ENCODE assay signal across 16 cellular contexts in the genomic region with DNA sequence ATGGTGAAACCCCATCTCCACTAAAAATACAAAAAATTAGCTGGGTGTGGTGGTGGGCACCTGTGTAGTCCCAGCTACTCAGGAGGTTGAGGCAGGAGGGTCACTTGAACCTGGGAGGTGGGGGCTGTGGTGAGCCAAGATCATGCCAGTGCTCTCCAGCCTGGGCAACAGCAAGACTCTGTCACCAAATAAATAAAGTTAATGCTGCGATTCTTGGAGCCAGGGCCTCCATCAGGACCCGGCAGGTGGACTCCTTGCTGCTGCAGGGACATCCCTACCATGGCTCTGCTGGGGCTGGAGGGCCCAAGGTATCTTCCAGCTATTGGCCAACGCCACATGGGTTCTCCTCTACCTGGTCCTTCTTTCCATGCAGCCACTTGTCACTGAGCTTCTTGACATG.
DNase-seq lines count a peak whose midpoint lies in the region; TF ChIP-seq lines count a peak whose summit lies in the region.
"Had no signal": no experiment of that assay in that cellular context is flagged by ENCODE, and none has a peak within 500 bp of the region (broad histone marks: within the 10 kb centered on the region; RNA-seq: fewer than 3 reads in every experiment).

No MANE protein-coding gene starts in this region.

- in situ Hi-C loops in GM13976 (cut with MboI; ENCODE audit: low sequenced_read_pairs, unreplicated experiment) = no loop called here

- H3K9me3 ChIP-seq in WERI-Rb-1 (ENCODE audit: severe bottlenecking) (no peaks in the 10 kb centered on the region), sigmoid colon (no peaks in the 10 kb centered on the region)
- H3K9me3 ChIP-seq: Caco-2 had no signal

- no peak for TF ChIP-seq POLR2A in sigmoid colon (IDR thresholded peaks at IDR 0.05)

- no peaks in the 10 kb centered on the region for H3K4me1 ChIP-seq in sigmoid colon
- H3K4me1 ChIP-seq: Caco-2 had no signal

- intact Hi-C loops in sigmoid colon (cut with DNase I) = no loop called here

- no peaks in the 10 kb centered on the region for H3K27me3 ChIP-seq in WERI-Rb-1 (ENCODE audit: insufficient read depth, low read depth, severe bottlenecking)
- no peaks in the 10 kb centered on the region for H3K27me3 ChIP-seq in sigmoid colon
- H3K27me3 ChIP-seq: BLaER1 treated with 17β-estradiol and CSF1 and Interleukin-3, amounts not matched to agents 10 nM and 100 nM had no signal

- DNase-seq in WERI-Rb-1 (no peak), mesenteric fat pad (ENCODE audit: low spot score) (peak; percentile 74), sigmoid colon (peak; percentile 20), GF-D8 (lab: John Stamatoyannopoulos, UW) (no peak), GM13976 (ENCODE audit: low spot score) (no peak), AML-193 (lab: John Stamatoyannopoulos, UW) (no peak)
- DNase-seq: 8988T; ACHN; Caco-2; Calu3; CD4-positive, alpha-beta T cell; CD8-positive, alpha-beta T cell; DMS79 treated with DMSO at 0.1 percent for 48 hours had no signal

- no peak overlapping the region for H3K4me3 ChIP-seq in WERI-Rb-1 (ENCODE audit: low read depth, low read length)
- no peak overlapping the region for H3K4me3 ChIP-seq in sigmoid colon
- H3K4me3 ChIP-seq: BLaER1 treated with 17β-estradiol and CSF1 and Interleukin-3, amounts not matched to agents 10 nM and 100 nM; GM12878 had no signal

- H3K36me3 ChIP-seq in WERI-Rb-1 = no peaks in the 10 kb centered on the region
- peaks cover 0 to 45% (median 2%) of the 10 kb centered on the region in 4 donors for H3K36me3 ChIP-seq in sigmoid colon

- TF ChIP-seq CTCF in WERI-Rb-1 (IDR thresholded peaks at IDR 0.05; ENCODE audit: low read depth, low read length) = no peak
- TF ChIP-seq CTCF in sigmoid colon (IDR thresholded peaks at IDR 0.05) = no peak
- TF ChIP-seq CTCF in GM13976 (IDR thresholded peaks at IDR 0.05; ENCODE audit: borderline replicate concordance, control extremely low read depth, extremely low read depth, insufficient read depth, missing control alignments) = no peak

- WGBS in sigmoid colon, 2 donors = 65 to 67% methylated on average over 3 of the region's 3 CpGs

- no peak for TF ChIP-seq EP300 in sigmoid colon (IDR thresholded peaks at IDR 0.05)

- peak overlapping the region; percentile 41; the same call in 1 of the 2 replicates for H3K27ac ChIP-seq in WERI-Rb-1
- no peak overlapping the region for H3K27ac ChIP-seq in sigmoid colon
- H3K27ac ChIP-seq: BLaER1 treated with 17β-estradiol and CSF1 and Interleukin-3, amounts not matched to agents 10 nM and 100 nM; C4-2B had no signal

Comparison
In these comparisons a context has a peak if more than half of its experiments do, and no peak if none do; other contexts are left out.
1. DNase-seq: peak in mesenteric fat pad (single experiment) and sigmoid colon (single experiment); none in WERI-Rb-1 (single experiment), GF-D8 (single experiment), GM13976 (single experiment) and AML-193 (0 of 2).